In the genomic region with DNA sequence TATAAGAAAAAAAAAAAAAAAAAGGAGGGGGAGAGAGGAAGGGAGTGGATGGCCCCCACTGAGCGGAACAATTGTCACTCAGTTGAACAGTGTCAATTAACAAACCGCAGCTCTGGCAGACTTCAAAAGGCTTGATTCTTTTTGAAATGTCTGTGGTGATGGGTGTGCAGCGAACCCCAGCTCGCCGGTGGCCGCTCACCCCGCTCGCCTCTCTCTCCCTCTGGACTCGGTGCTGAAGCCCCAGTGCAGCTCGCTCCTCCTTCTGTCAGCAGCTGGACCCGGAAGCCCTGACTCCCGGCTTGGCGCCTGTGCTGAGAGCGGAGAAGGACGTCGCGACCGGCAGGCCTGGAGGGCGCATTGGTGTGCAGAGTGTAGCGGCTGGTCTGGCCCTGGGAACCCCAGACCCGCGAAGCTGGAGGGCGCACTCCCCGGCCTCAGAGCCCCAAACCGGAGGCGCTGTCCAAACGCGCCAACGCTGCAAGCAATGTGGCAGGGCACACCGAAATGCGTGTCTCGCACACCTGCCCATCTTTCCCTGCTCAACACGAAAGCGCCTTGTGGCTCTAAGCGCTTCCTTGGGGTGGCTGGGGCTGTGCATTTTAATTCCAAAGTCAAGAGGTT, we compare ENCODE assay signal across 8 cellular contexts. TPM values are rescaled to one million over a fixed set of nuclear protein-coding genes. Genes with fewer than 3 reads are reported as not detected.
DNase-seq lines count a peak whose midpoint lies in the region; ATAC-seq and TF ChIP-seq lines count a peak whose summit lies in the region.

No MANE protein-coding gene starts in this region.

- no peak for TF ChIP-seq POLR2A in prostate gland (IDR thresholded peaks at IDR 0.05)

- H3K27ac ChIP-seq in KMS-11 (no peak overlapping the region), prostate gland (no peak overlapping the region)

- H3K27ac Mint-ChIP-seq in activated naive CD8-positive, alpha-beta T cell: no peak overlapping the region
- peak overlapping the region; percentile 81 for H3K27ac Mint-ChIP-seq in stimulated activated naive B cell treated with anti-CD40 and anti-IgM and Interleukin-4, amounts not matched to agents 10 μg/mL and 1 μg/mL and 100 μg/mL, for 72 hours

- ATAC-seq in left colon: peak; percentile 81
- ATAC-seq in stimulated activated naive B cell treated with anti-CD40 and anti-IgM and Interleukin-4, amounts not matched to agents 10 μg/mL and 1 μg/mL and 100 μg/mL, for 72 hours (replicated peaks): peak; percentile 30 to 36

- H3K79me2 ChIP-seq in KMS-11 (ENCODE audit: insufficient read depth, low read depth): no peaks in the 10 kb centered on the region

- peaks cover 4% of the 10 kb centered on the region for H3K4me1 ChIP-seq in KMS-11 (ENCODE audit: low read depth, poor library complexity, severe bottlenecking)
- no peaks in the 10 kb centered on the region for H3K4me1 ChIP-seq in prostate gland (replicated peaks)

- no peak overlapping the region for H3K9ac ChIP-seq in KMS-11

- H3K36me3 ChIP-seq in KMS-11 (ENCODE audit: insufficient read depth) (no peaks in the 10 kb centered on the region), prostate gland (no peaks in the 10 kb centered on the region)

- H3K4me1 Mint-ChIP-seq in activated naive CD8-positive, alpha-beta T cell (ENCODE audit: low read depth): peaks cover 41% of the 10 kb centered on the region
- H3K4me1 Mint-ChIP-seq in stimulated activated naive B cell treated with anti-CD40 and anti-IgM and Interleukin-4, amounts not matched to agents 10 μg/mL and 1 μg/mL and 100 μg/mL, for 72 hours: peaks cover 18 to 45% of the 10 kb centered on the region in 2 donors

- H2AFZ ChIP-seq in KMS-11 (ENCODE audit: low read depth): peak overlapping the region; percentile 38; the same call in 1 of the 2 replicates

- no peaks in the 10 kb centered on the region for H3K9me3 ChIP-seq in prostate gland

- H3K27me3 ChIP-seq in KMS-11 (ENCODE audit: insufficient read depth, low read depth) (no peaks in the 10 kb centered on the region), prostate gland (replicated peaks; ENCODE audit: insufficient read depth) (peaks cover 64% of the 10 kb centered on the region)

- H3K4me3 Mint-ChIP-seq in activated naive CD8-positive, alpha-beta T cell: peak overlapping the region; percentile 78
- H3K4me3 Mint-ChIP-seq in stimulated activated naive B cell treated with anti-CD40 and anti-IgM and Interleukin-4, amounts not matched to agents 10 μg/mL and 1 μg/mL and 100 μg/mL, for 72 hours: peak overlapping the region; percentile 75 to 77

- WGBS in prostate gland: 2% methylated on average over 33 of the region's 35 CpGs

- H4K20me1 ChIP-seq in KMS-11 (ENCODE audit: insufficient read depth): no peaks in the 10 kb centered on the region

- no peak for TF ChIP-seq CTCF in KMS-11 (conservative IDR thresholded peaks at IDR 0.05; ENCODE audit: low read depth, low read length)
- TF ChIP-seq CTCF in prostate gland (IDR thresholded peaks at IDR 0.05): no peak

- in situ Hi-C loops in G401 (cut with HindIII; ENCODE audit: low sequenced_read_pairs): no loop called here

- intact Hi-C loops in left colon (cut with DNase I, micrococcal nuclease): no loop called here
- intact Hi-C loops in prostate gland (cut with DNase I): no loop called here

- H3K4me3 ChIP-seq in GM08714 (ENCODE audit: low read length) (peak overlapping the region; percentile 17; the same call in 1 of the 2 replicates), KMS-11 (IDR thresholded peaks at IDR 0.05; ENCODE audit: insufficient read depth, low read depth, low read length) (no peak overlapping the region), prostate gland (no peak overlapping the region)

- H3K36me3 Mint-ChIP-seq in activated naive CD8-positive, alpha-beta T cell: no peaks in the 10 kb centered on the region
- H3K36me3 Mint-ChIP-seq in stimulated activated naive B cell treated with anti-CD40 and anti-IgM and Interleukin-4, amounts not matched to agents 10 μg/mL and 1 μg/mL and 100 μg/mL, for 72 hours: peaks cover 3 to 4% of the 10 kb centered on the region in 2 donors

- H3K9me3 Mint-ChIP-seq in activated naive CD8-positive, alpha-beta T cell (ENCODE audit: low read depth): no peaks in the 10 kb centered on the region
- peaks cover 0 to 2% of the 10 kb centered on the region in 2 donors for H3K9me3 Mint-ChIP-seq in stimulated activated naive B cell treated with anti-CD40 and anti-IgM and Interleukin-4, amounts not matched to agents 10 μg/mL and 1 μg/mL and 100 μg/mL, for 72 hours

- H3K27me3 Mint-ChIP-seq in activated naive CD8-positive, alpha-beta T cell: peaks cover 53% of the 10 kb centered on the region
- peaks cover 63 to 86% of the 10 kb centered on the region in 2 donors for H3K27me3 Mint-ChIP-seq in stimulated activated naive B cell treated with anti-CD40 and anti-IgM and Interleukin-4, amounts not matched to agents 10 μg/mL and 1 μg/mL and 100 μg/mL, for 72 hours

- DNase-seq in left colon: peak; percentile 39 to 56
- peak; percentile 13 for DNase-seq in stimulated activated naive B cell treated with anti-CD40 and anti-IgM and Interleukin-4, amounts not matched to agents 10 μg/mL and 1 μg/mL and 100 μg/mL, for 72 hours
- DNase-seq in G401 (ENCODE audit: low spot score): no peak
- no peak for DNase-seq in prostate gland (ENCODE audit: low spot score)
- DNase-seq in A172 (ENCODE audit: low spot score): no peak

- peak overlapping the region; percentile 9; the same call in 1 of the 2 replicates for H3K4me2 ChIP-seq in KMS-11

RNA-seq across cellular contexts. Expression of a gene that starts 3.4 kb away (rescaled TPM):
- total RNA-seq in left colon (not detected), prostate gland (not detected)
- total RNA-seq in G401 (2014; rRNA removed; shearing (Covaris generic)): not detected in 2 replicates
- total RNA-seq in A172 (2014; rRNA removed; shearing (Covaris generic)): not detected in 2 replicates

RNA-seq across cellular contexts. Expression of a gene that starts 23.1 kb away (rescaled TPM):
- total RNA-seq in left colon: 10 to 100 TPM; 10.0 to 23.4 TPM
- total RNA-seq in G401 (2014; rRNA removed; shearing (Covaris generic)): 12.4 and 22.6 TPM in 2 replicates
- total RNA-seq in prostate gland: 10 to 100 TPM; 39.9 to 41.0 TPM
- 17.0 and 20.7 TPM in 2 replicates for total RNA-seq in A172 (2014; rRNA removed; shearing (Covaris generic))

Comparison
In these comparisons a context has a peak if more than half of its experiments do, and no peak if none do; other contexts are left out.
1. DNase-seq: peak in left colon (2 of 2) and stimulated activated naive B cell treated with anti-CD40 and anti-IgM and Interleukin-4, amounts not matched to agents 10 μg/mL and 1 μg/mL and 100 μg/mL, for 72 hours (single experiment); none in G401 (single experiment), prostate gland (single experiment) and A172 (single experiment).